Comparison of ENCODE assay signal across 8 cellular contexts in the genomic region with DNA sequence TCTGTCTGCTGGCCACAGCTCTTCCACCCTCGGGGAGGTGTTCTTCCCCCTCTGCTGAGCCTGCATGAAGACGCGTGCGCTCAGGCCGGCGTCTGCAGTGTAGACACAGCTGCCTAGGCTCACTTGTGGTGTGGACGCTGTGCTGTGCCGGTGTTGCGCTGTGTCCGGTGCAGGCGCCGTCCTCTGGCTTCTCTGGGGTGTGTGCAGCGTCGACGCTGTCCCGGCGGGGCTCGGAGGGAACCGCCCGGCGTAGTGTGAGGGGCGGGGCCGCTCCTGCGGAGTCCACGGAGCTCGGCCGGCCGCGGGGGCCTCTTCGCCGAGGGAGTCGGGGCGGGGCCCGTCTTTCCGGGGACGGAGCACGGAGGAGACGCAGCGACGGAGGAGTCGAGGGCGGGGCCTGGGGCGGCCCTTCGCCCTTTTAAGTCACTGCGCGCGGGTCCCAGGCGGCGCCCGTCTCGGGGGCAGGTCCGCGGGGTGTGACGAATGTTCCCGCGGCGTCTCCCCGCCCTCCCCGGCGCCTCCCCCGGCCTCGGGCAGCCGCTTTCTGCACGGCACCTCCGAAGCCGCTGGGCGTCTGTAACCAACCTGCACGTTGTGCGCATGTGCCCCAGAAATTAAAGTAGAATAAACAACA. TPM values are rescaled to one million over a fixed set of nuclear protein-coding genes. Genes with fewer than 3 reads are reported as not detected.
DNase-seq lines count a peak whose midpoint lies in the region; ATAC-seq and TF ChIP-seq lines count a peak whose summit lies in the region.

No MANE protein-coding gene starts in this region.

- peaks cover 3% of the 10 kb centered on the region for H3K9me3 ChIP-seq in thoracic aorta

- H3K27ac Mint-ChIP-seq in activated naive CD4-positive, alpha-beta T cell treated with anti-CD3 and anti-CD28 coated beads, Interleukin-2, amount 10 ng/mL, durations not matched to agents 7 days and 5 days = peak overlapping the region; percentile 88
- H3K27ac Mint-ChIP-seq in glutamatergic neuron (ENCODE audit: unreplicated experiment) (peak overlapping the region; percentile 91), osteocyte (ENCODE audit: unreplicated experiment) (peak overlapping the region; percentile 50)

- H3K27me3 ChIP-seq in thoracic aorta (replicated peaks; ENCODE audit: insufficient read depth) = no peaks in the 10 kb centered on the region

- peak overlapping the region; percentile 91 for H3K4me3 ChIP-seq in thoracic aorta

- in situ Hi-C loops in SK-MEL-5 (cut with HindIII; ENCODE audit: low pct_unique_long_range_greater_than_20kb, low sequenced_read_pairs) = no loop called here

- H3K4me1 Mint-ChIP-seq in activated naive CD4-positive, alpha-beta T cell treated with anti-CD3 and anti-CD28 coated beads, Interleukin-2, amount 10 ng/mL, durations not matched to agents 7 days and 5 days = peaks cover 54% of the 10 kb centered on the region
- H3K4me1 Mint-ChIP-seq in glutamatergic neuron (ENCODE audit: low read depth, unreplicated experiment) = no peaks in the 10 kb centered on the region
- H3K4me1 Mint-ChIP-seq in osteocyte (ENCODE audit: unreplicated experiment) = peaks cover 7% of the 10 kb centered on the region

- DNase-seq in DMS114 treated with DMSO at 0.1 percent for 48 hours (lab: John Stamatoyannopoulos, UW; ENCODE audit: unreplicated experiment) (peak; percentile 72), HuH-7.5 (ENCODE audit: low spot score) (peak; percentile 78), SK-MEL-5 (ENCODE audit: low read depth, low spot score) (peak; percentile 81), glutamatergic neuron (peak; percentile 85), osteocyte (ENCODE audit: extremely low spot score, unreplicated experiment) (no peak), thoracic aorta (ENCODE audit: low spot score) (peak; percentile 47)
- peak; percentile 97 for DNase-seq in activated naive CD4-positive, alpha-beta T cell treated with anti-CD3 and anti-CD28 coated beads, Interleukin-2, amount 10 ng/mL, durations not matched to agents 7 days and 5 days

- peaks cover 24% of the 10 kb centered on the region for H3K9me3 Mint-ChIP-seq in activated naive CD4-positive, alpha-beta T cell treated with anti-CD3 and anti-CD28 coated beads, Interleukin-2, amount 10 ng/mL, durations not matched to agents 7 days and 5 days
- H3K9me3 Mint-ChIP-seq in glutamatergic neuron (ENCODE audit: unreplicated experiment) (peaks cover 11% of the 10 kb centered on the region), osteocyte (ENCODE audit: unreplicated experiment) (peaks cover 5% of the 10 kb centered on the region)

- peaks cover 17% of the 10 kb centered on the region for H3K27me3 Mint-ChIP-seq in activated naive CD4-positive, alpha-beta T cell treated with anti-CD3 and anti-CD28 coated beads, Interleukin-2, amount 10 ng/mL, durations not matched to agents 7 days and 5 days
- peaks cover 6% of the 10 kb centered on the region for H3K27me3 Mint-ChIP-seq in glutamatergic neuron (ENCODE audit: unreplicated experiment)
- peaks cover 33% of the 10 kb centered on the region for H3K27me3 Mint-ChIP-seq in osteocyte (ENCODE audit: unreplicated experiment)

- no peak for TF ChIP-seq CTCF in glutamatergic neuron (IDR thresholded peaks at IDR 0.05; ENCODE audit: partially characterized antibody, unreplicated experiment)
- TF ChIP-seq CTCF in osteocyte (IDR thresholded peaks at IDR 0.05) = no peak
- TF ChIP-seq CTCF in thoracic aorta (IDR thresholded peaks at IDR 0.05) = peak; percentile 22

- ATAC-seq in GM21447 (IDR thresholded peaks at IDR 0.05; ENCODE audit: unreplicated experiment) = peak; percentile 87
- ATAC-seq in thoracic aorta (ENCODE audit: insufficient number of reproducible peaks, low FRiP score, low read depth) = peak; percentile 72

- H3K27ac ChIP-seq in thoracic aorta = peak overlapping the region in 1 of 2 donors; percentile 65

- H3K36me3 Mint-ChIP-seq in activated naive CD4-positive, alpha-beta T cell treated with anti-CD3 and anti-CD28 coated beads, Interleukin-2, amount 10 ng/mL, durations not matched to agents 7 days and 5 days = peaks cover 22% of the 10 kb centered on the region
- H3K36me3 Mint-ChIP-seq in glutamatergic neuron (ENCODE audit: unreplicated experiment) (peaks cover 15% of the 10 kb centered on the region), osteocyte (ENCODE audit: unreplicated experiment) (no peaks in the 10 kb centered on the region)

- H3K4me1 ChIP-seq in thoracic aorta (ENCODE audit: control insufficient read depth in 1 of 2, low read depth in 2 of 2) = peaks cover 6 to 10% of the 10 kb centered on the region in 2 donors

- peak overlapping the region; percentile 89 for H3K4me3 Mint-ChIP-seq in activated naive CD4-positive, alpha-beta T cell treated with anti-CD3 and anti-CD28 coated beads, Interleukin-2, amount 10 ng/mL, durations not matched to agents 7 days and 5 days
- H3K4me3 Mint-ChIP-seq in glutamatergic neuron (ENCODE audit: unreplicated experiment) (peak overlapping the region; percentile 95), osteocyte (ENCODE audit: unreplicated experiment) (peak overlapping the region; percentile 72)

- CTCF ChIA-PET in activated naive CD4-positive, alpha-beta T cell treated with anti-CD3 and anti-CD28 coated beads, Interleukin-2, amount 10 ng/mL, durations not matched to agents 7 days and 5 days (lab: Charles Lee) = interaction anchor here (0.7 to 1.4 kb wide), 3 partner anchors 11 to 36 kb away, joined by 3 to 4 read pairs (median 4); no protein-coding TSS in a partner anchor

- H3K36me3 ChIP-seq in thoracic aorta = no peaks in the 10 kb centered on the region

RNA-seq across cellular contexts. Expression of a gene that starts 45.2 kb away (rescaled TPM):
- total RNA-seq in SK-MEL-5 (2014; rRNA removed; shearing (Covaris generic)) = 11.4 and 12.1 TPM in 2 replicates
- polyA plus RNA-seq in SK-MEL-5 (2015; cell fraction: cytosol; rRNA removed) = 47.5 and 51.5 TPM in 2 replicates
- 40.8 and 51.6 TPM in 2 replicates for polyA plus RNA-seq in SK-MEL-5 (2015; cell fraction: nucleus; rRNA removed)
- total RNA-seq in glutamatergic neuron (ENCODE audit: unreplicated experiment) (17.8 TPM), osteocyte (21.4 and 22.0 TPM in 2 replicates), thoracic aorta (1 to 10 TPM; 5.9 to 8.5 TPM)

RNA-seq across cellular contexts. Expression of a gene that starts 45.4 kb away (rescaled TPM):
- 10.0 and 11.1 TPM in 2 replicates for total RNA-seq in SK-MEL-5 (2014; rRNA removed; shearing (Covaris generic))
- 20.0 and 20.1 TPM in 2 replicates for polyA plus RNA-seq in SK-MEL-5 (2015; cell fraction: cytosol; rRNA removed)
- 97.6 and 104 TPM in 2 replicates for polyA plus RNA-seq in SK-MEL-5 (2015; cell fraction: nucleus; rRNA removed)
- 24.9 TPM for total RNA-seq in glutamatergic neuron (ENCODE audit: unreplicated experiment)
- 17.7 and 19.3 TPM in 2 replicates for total RNA-seq in osteocyte
- 10 to 100 TPM in 1 of 2 donors, 1 to 10 TPM in 1; 9.7 to 24.8 TPM for total RNA-seq in thoracic aorta
